Comparison of ENCODE assay signal across 1 cellular context in genomic region chr14:67728258-67728657, GRCh38.
TF ChIP-seq lines count a peak whose summit lies in the region.

No MANE protein-coding gene starts in this region.

TF ChIP-seq in GM23338, 12 proteins besides CTCF, POLR2A, EP300 and RAD21 (continued from another document):
- no peak for TF ChIP-seq REST (IDR thresholded peaks at IDR 0.05; ENCODE audit: unreplicated experiment)
- no peak for TF ChIP-seq EZH2 (IDR thresholded peaks at IDR 0.05; ENCODE audit: low read depth, unreplicated experiment)
- no peak for TF ChIP-seq NANOG (IDR thresholded peaks at IDR 0.05; ENCODE audit: borderline replicate concordance)
- TF ChIP-seq ETS1 (IDR thresholded peaks at IDR 0.05), result no peak
- no peak for TF ChIP-seq EZH2phosphoT487 (IDR thresholded peaks at IDR 0.05; ENCODE audit: unreplicated experiment)
- TF ChIP-seq ZNF462 (CRISPR knock-in tag; IDR thresholded peaks at IDR 0.05), result no peak
- TF ChIP-seq CREB1 (CRISPR knock-in tag; IDR thresholded peaks at IDR 0.05; ENCODE audit: low read depth), result no peak
- TF ChIP-seq ZNF331 (CRISPR knock-in tag; IDR thresholded peaks at IDR 0.05; ENCODE audit: low read depth), result no peak
- no peak for TF ChIP-seq ZNF114 (CRISPR knock-in tag; IDR thresholded peaks at IDR 0.05)
- TF ChIP-seq JUNB (IDR thresholded peaks at IDR 0.05; ENCODE audit: unreplicated experiment), result no peak
- no peak for TF ChIP-seq POLR2AphosphoS5 (IDR thresholded peaks at IDR 0.05; ENCODE audit: low read depth)
